In the genomic region with DNA sequence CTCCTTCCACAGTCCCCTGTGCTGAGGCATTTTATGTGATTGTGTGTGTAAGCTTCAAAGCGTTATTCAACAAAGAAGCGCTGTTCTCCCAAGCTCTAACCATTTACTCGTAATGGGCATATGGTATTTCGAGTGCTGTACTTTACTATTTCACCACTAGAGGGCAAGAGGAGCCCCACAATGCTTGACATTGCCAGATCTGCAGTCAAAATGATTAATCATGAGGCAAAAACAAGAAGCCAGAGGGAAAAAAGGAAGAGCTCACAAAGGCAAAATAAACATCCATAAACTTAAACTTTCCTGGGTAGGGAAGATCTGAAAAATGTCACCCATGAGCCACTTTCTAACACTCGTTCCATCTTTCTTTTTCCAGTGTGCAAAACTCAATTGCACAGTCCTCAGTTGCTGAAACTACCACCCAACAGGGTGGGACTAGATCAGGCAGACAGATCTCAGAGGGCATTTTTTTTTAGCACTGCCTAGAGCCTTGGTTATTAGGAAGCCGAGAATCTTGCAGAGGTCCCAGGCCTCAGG, we compare ENCODE assay signal across 7 cellular contexts.
DNase-seq lines count a peak whose midpoint lies in the region; ATAC-seq, FAIRE-seq and TF ChIP-seq lines count a peak whose summit lies in the region.

No MANE protein-coding gene starts in this region.

- peak; percentile 61 for DNase-seq in GM12865 (ENCODE audit: low read depth)
- DNase-seq in GM23248 = peak; percentile 75
- peak; percentile 78 for DNase-seq in Karpas-422
- no peak for DNase-seq in coronary artery (ENCODE audit: low spot score)
- DNase-seq in HepG2 (ENCODE audit: low spot score) = peak; percentile 89
- no peak for DNase-seq in type B pancreatic cell (ENCODE audit: extremely low spot score, unreplicated experiment)

- H2AFZ ChIP-seq in GM23248 = peak overlapping the region; percentile 49
- H2AFZ ChIP-seq in Karpas-422 (ENCODE audit: low read length) = no peak overlapping the region
- no peak overlapping the region for H2AFZ ChIP-seq in OCI-LY3 (ENCODE audit: low read depth, low read length)
- H2AFZ ChIP-seq in HepG2 (ENCODE audit: low read length) = no peak overlapping the region

- peak overlapping the region; percentile 46 for H3K27ac ChIP-seq in GM23248
- no peak overlapping the region for H3K27ac ChIP-seq in Karpas-422 (ENCODE audit: low read length)
- no peak overlapping the region for H3K27ac ChIP-seq in OCI-LY3 (ENCODE audit: low read length)
- H3K27ac ChIP-seq in coronary artery = peak overlapping the region; percentile 19 to 73
- no peak overlapping the region for H3K27ac ChIP-seq in HepG2 (ENCODE audit: extremely low read length, insufficient read depth, low read length)

- POLR2A ChIA-PET in HepG2 (lab: Yijun Ruan, JAX) = no interaction called here

- H3K4me1 ChIP-seq in GM23248 (ENCODE audit: insufficient read depth) (peaks cover 26% of the 10 kb centered on the region), Karpas-422 (ENCODE audit: low read length) (no peaks in the 10 kb centered on the region), OCI-LY3 (ENCODE audit: low read length) (no peaks in the 10 kb centered on the region), HepG2 (ENCODE audit: insufficient read depth, low read length) (peaks cover 19% of the 10 kb centered on the region)

- in situ Hi-C loops in GM23248 (cut with MboI) = loop anchor here (10.0 kb wide), 2 partner anchors 221 to 501 kb away; no protein-coding TSS in a partner anchor
- in situ Hi-C loops in HepG2 (cut with HindIII; ENCODE audit: extremely low pct_ligation_motif_present, low pct_unique_long_range_greater_than_20kb) = loop anchor here (10.0 kb wide), 1 partner anchor 501 kb away; no protein-coding TSS in a partner anchor

- H3K4me3 ChIP-seq in GM12865 (ENCODE audit: low read depth, low read length) (no peak overlapping the region), GM23248 (peak overlapping the region; percentile 60), Karpas-422 (ENCODE audit: low read length) (no peak overlapping the region), OCI-LY3 (ENCODE audit: low read length) (no peak overlapping the region), coronary artery (peak overlapping the region; percentile 15), HepG2 (replicated peaks in 1 of 3; ENCODE audit: insufficient read depth in 1 of 3, low read depth in 2 of 3, low read length in 3 of 3) (no peak overlapping the region)

- TF ChIP-seq RAD21 in HepG2 (CRISPR knock-in tag; IDR thresholded peaks at IDR 0.05) = peak; percentile 79

- TF ChIP-seq EP300 in HepG2 (IDR thresholded peaks at IDR 0.05; ENCODE audit: low read depth in 2 of 2, low read length in 2 of 2) (no peak), HepG2 (CRISPR knock-in tag; IDR thresholded peaks at IDR 0.05; ENCODE audit: borderline replicate concordance) (no peak)

- no peaks in the 10 kb centered on the region for H3K9me2 ChIP-seq in GM23248 (ENCODE audit: insufficient read depth)
- no peaks in the 10 kb centered on the region for H3K9me2 ChIP-seq in Karpas-422 (replicated peaks; ENCODE audit: insufficient read depth, low read length)

- H3K4me2 ChIP-seq in GM23248 (ENCODE audit: unreplicated experiment) (peak overlapping the region; percentile 86), Karpas-422 (ENCODE audit: low read depth, low read length, poor library complexity, severe bottlenecking) (no peak overlapping the region), OCI-LY3 (ENCODE audit: low read length) (no peak overlapping the region), HepG2 (ENCODE audit: low read depth, low read length) (no peak overlapping the region)

- peak overlapping the region; percentile 28 for H3K9ac ChIP-seq in GM23248
- H3K9ac ChIP-seq in Karpas-422 (ENCODE audit: low read length) = no peak overlapping the region
- no peak overlapping the region for H3K9ac ChIP-seq in OCI-LY3 (ENCODE audit: low read length)
- no peak overlapping the region for H3K9ac ChIP-seq in HepG2 (ENCODE audit: insufficient read depth, low read depth, low read length)

- FAIRE-seq in HepG2 (lab: Jason Lieb, UNC) = no peak

- CTCF ChIA-PET in HepG2 (lab: Yijun Ruan, JAX; ENCODE audit: low intra/inter-chr PET ratio, low total read pairs) = interaction anchor here (1.0 to 3.8 kb wide), 3 partner anchors 63 to 505 kb away, joined by 3 to 20 read pairs (median 10); no protein-coding TSS in a partner anchor

- TF ChIP-seq POLR2A in HepG2 (IDR thresholded peaks at IDR 0.05; ENCODE audit: insufficient read depth in 1 of 2, low read depth in 2 of 2, low read length in 2 of 2) = no peak

- peaks cover 21% of the 10 kb centered on the region for H3F3A ChIP-seq in GM23248 (ENCODE audit: insufficient read depth)

- no peaks in the 10 kb centered on the region for H3K36me3 Mint-ChIP-seq in type B pancreatic cell

- no peaks in the 10 kb centered on the region for H3K79me2 ChIP-seq in GM23248 (ENCODE audit: insufficient read depth)
- no peaks in the 10 kb centered on the region for H3K79me2 ChIP-seq in Karpas-422 (ENCODE audit: low read length)
- no peaks in the 10 kb centered on the region for H3K79me2 ChIP-seq in OCI-LY3 (ENCODE audit: low read length)
- H3K79me2 ChIP-seq in HepG2 (ENCODE audit: insufficient read depth, low read length) = no peaks in the 10 kb centered on the region

- ATAC-seq in HepG2 = peak; percentile 95

- H3K9me3 ChIP-seq in GM23248 (ENCODE audit: low read depth) (no peaks in the 10 kb centered on the region), Karpas-422 (ENCODE audit: low read length) (no peaks in the 10 kb centered on the region), OCI-LY3 (ENCODE audit: insufficient read depth, low read length) (no peaks in the 10 kb centered on the region), HepG2 (ENCODE audit: low read length) (0 out of 2 replicates have a peak, but pooled peaks cover 5% of the 10 kb centered on the region)

- peaks cover 4% of the 10 kb centered on the region for H3K27me3 Mint-ChIP-seq in type B pancreatic cell

- no TSS peak for BruUV-seq in HepG2 (replicated peaks; lab: Mats Ljungman, UMichigan)

- no peak overlapping the region for H3K27ac Mint-ChIP-seq in type B pancreatic cell

- intact Hi-C loops in HepG2 (cut with micrococcal nuclease; ENCODE audit: unreplicated experiment) = loop anchor here (1.0 to 10.0 kb wide), 5 partner anchors 45 to 505 kb away; no protein-coding TSS in a partner anchor

- no peaks in the 10 kb centered on the region for H3K27me3 ChIP-seq in GM23248 (replicated peaks; ENCODE audit: insufficient read depth)
- H3K27me3 ChIP-seq in Karpas-422 (ENCODE audit: low read length) = no peaks in the 10 kb centered on the region
- peaks cover 10% of the 10 kb centered on the region for H3K27me3 ChIP-seq in OCI-LY3 (ENCODE audit: low read depth, low read length)
- H3K27me3 ChIP-seq in HepG2 (ENCODE audit: control insufficient read depth in 1 of 2, insufficient read depth in 2 of 2, low read length in 2 of 2) = no peaks in the 10 kb centered on the region

- TF ChIP-seq CTCF in GM12865 (IDR thresholded peaks at IDR 0.05; ENCODE audit: insufficient read depth, low read depth, low read length, missing control alignments) (peak; percentile 82), OCI-LY3 (IDR thresholded peaks at IDR 0.05; ENCODE audit: low read depth, low read length) (peak; percentile 87), coronary artery (IDR thresholded peaks at IDR 0.05) (peak; percentile 85), HepG2 (CRISPR knock-in tag; IDR thresholded peaks at IDR 0.05) (peak; percentile 91), type B pancreatic cell (conservative IDR thresholded peaks at IDR 0.05) (peak; percentile 93)

- 4 to 5% methylated on average over 6 of the region's 6 CpGs for WGBS in GM23248 (ENCODE audit: low coverage in 1 of 2, low lambda C conversion rate in 2 of 2, missing lambda C conversion rate in 2 of 2), 2 experiments
- WGBS in HepG2 (ENCODE audit: low lambda C conversion rate) = 35% methylated on average over 6 of the region's 6 CpGs

- H3K36me3 ChIP-seq in GM23248 (ENCODE audit: low read depth) = no peaks in the 10 kb centered on the region
- H3K36me3 ChIP-seq in Karpas-422 (ENCODE audit: insufficient read depth, low read length) = no peaks in the 10 kb centered on the region
- no peaks in the 10 kb centered on the region for H3K36me3 ChIP-seq in OCI-LY3 (replicated peaks; ENCODE audit: low read depth, low read length)
- no peaks in the 10 kb centered on the region; a peak in 1 of 5 replicates for H3K36me3 ChIP-seq in HepG2 (replicated peaks in 1 of 2; ENCODE audit: control insufficient read depth in 1 of 2, insufficient read depth in 2 of 2, low read length in 2 of 2)

- H3K4me3 Mint-ChIP-seq in type B pancreatic cell = no peak overlapping the region

- no peaks in the 10 kb centered on the region for H3K9me3 Mint-ChIP-seq in type B pancreatic cell

- H4K20me1 ChIP-seq in GM23248 (ENCODE audit: insufficient read depth) = no peaks in the 10 kb centered on the region
- no peaks in the 10 kb centered on the region for H4K20me1 ChIP-seq in Karpas-422 (ENCODE audit: insufficient read depth, low read depth, low read length)
- H4K20me1 ChIP-seq in OCI-LY3 (ENCODE audit: insufficient read depth, low read length) = no peaks in the 10 kb centered on the region
- no peaks in the 10 kb centered on the region for H4K20me1 ChIP-seq in HepG2 (ENCODE audit: insufficient read depth, low read length)

- peaks cover 11% of the 10 kb centered on the region for H3K4me1 Mint-ChIP-seq in type B pancreatic cell (ENCODE audit: unreplicated experiment)

TF ChIP-seq in HepG2, 621 proteins besides CTCF, POLR2A, EP300 and RAD21 (continues in another document):
- TF ChIP-seq SAP130 (CRISPR knock-in tag; IDR thresholded peaks at IDR 0.05; ENCODE audit: low read depth) = peak; percentile 22; the same call in 1 of the 2 replicates
- TF ChIP-seq AHR (CRISPR knock-in tag; IDR thresholded peaks at IDR 0.05) = no peak
- TF ChIP-seq, protein P1, sequence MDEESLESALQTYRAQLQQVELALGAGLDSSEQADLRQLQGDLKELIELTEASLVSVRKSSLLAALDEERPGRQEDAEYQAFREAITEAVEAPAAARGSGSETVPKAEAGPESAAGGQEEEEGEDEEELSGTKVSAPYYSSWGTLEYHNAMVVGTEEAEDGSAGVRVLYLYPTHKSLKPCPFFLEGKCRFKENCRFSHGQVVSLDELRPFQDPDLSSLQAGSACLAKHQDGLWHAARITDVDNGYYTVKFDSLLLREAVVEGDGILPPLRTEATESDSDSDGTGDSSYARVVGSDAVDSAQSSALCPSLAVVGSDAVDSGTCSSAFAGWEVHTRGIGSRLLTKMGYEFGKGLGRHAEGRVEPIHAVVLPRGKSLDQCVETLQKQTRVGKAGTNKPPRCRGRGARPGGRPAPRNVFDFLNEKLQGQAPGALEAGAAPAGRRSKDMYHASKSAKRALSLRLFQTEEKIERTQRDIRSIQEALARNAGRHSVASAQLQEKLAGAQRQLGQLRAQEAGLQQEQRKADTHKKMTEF (CRISPR knock-in tag; IDR thresholded peaks at IDR 0.05) = 0 out of 2 replicates have a peak, but pooled peaks have one; percentile 43
- TF ChIP-seq SP140L (CRISPR knock-in tag; IDR thresholded peaks at IDR 0.05; ENCODE audit: borderline replicate concordance) = 0 out of 2 replicates have a peak, but pooled peaks have one; percentile 61
- TF ChIP-seq ZNF136 (CRISPR knock-in tag; IDR thresholded peaks at IDR 0.05; ENCODE audit: low read depth) = no peak

Comparison
In these comparisons a context has a peak if more than half of its experiments do, and no peak if none do; other contexts are left out.
1. DNase-seq: peak in GM12865 (single experiment), GM23248 (single experiment), Karpas-422 (single experiment) and HepG2 (single experiment); none in coronary artery (single experiment) and type B pancreatic cell (single experiment).
2. H3K4me3 ChIP-seq: peak in GM23248 (single experiment) and coronary artery (single experiment); none in GM12865 (single experiment), Karpas-422 (single experiment), OCI-LY3 (single experiment) and HepG2 (0 of 3).
3. H3K27ac ChIP-seq: peak in GM23248 (single experiment) and coronary artery (2 of 2); none in Karpas-422 (single experiment), OCI-LY3 (single experiment) and HepG2 (single experiment).
4. Peak in every context shown above with its lines, with median percentiles within 50 percentile points of each other: CTCF ChIP-seq.